ENCODE assay signal across 24 cellular contexts in genomic region chr13:20501548-20501947, GRCh38. TPM values are rescaled to one million over a fixed set of nuclear protein-coding genes. Genes with fewer than 3 reads are reported as not detected.
A peak's percentile ranks its signal among the peaks of the same experiment; 100 is the strongest.
DNase-seq lines count a peak whose midpoint lies in the region; ATAC-seq, FAIRE-seq and TF ChIP-seq lines count a peak whose summit lies in the region.
"Had no signal": no experiment of that assay in that cellular context is flagged by ENCODE, and none has a peak within 500 bp of the region (broad histone marks: within the 10 kb centered on the region; RNA-seq: fewer than 3 reads in every experiment).

No MANE protein-coding gene starts in this region.

- no peak overlapping the region for H3K9ac ChIP-seq in kidney (ENCODE audit: low read length in 2 of 2)
- H3K9ac ChIP-seq: BLaER1 had no signal

- H3K9me3 Mint-ChIP-seq in neural crest cell: peaks cover 8% of the 10 kb centered on the region
- H3K9me3 Mint-ChIP-seq in stimulated activated naive CD8-positive, alpha-beta T cell treated with anti-CD3 and anti-CD28 coated beads, Interleukin-15, amount 100 ng/mL, for 72 hours: peaks cover 4 to 6% of the 10 kb centered on the region in 2 donors
- H3K9me3 Mint-ChIP-seq: CD4-positive, alpha-beta T cell; HFFc6 had no signal

- no peak for DNase-seq in left ventricle myocardium inferior
- DNase-seq in cardiac septum (ENCODE audit: low spot score): no peak
- DNase-seq in kidney: no peak
- no peak for DNase-seq in neural crest cell (ENCODE audit: low read depth, low spot score)
- DNase-seq in omental fat pad (ENCODE audit: low spot score): no peak
- no peak for DNase-seq in midbrain (lab: John Stamatoyannopoulos, UW)
- DNase-seq in stimulated activated naive CD8-positive, alpha-beta T cell treated with anti-CD3 and anti-CD28 coated beads, Interleukin-15, amount 100 ng/mL, for 72 hours: no peak
- no peak for DNase-seq in thyroid gland
- DNase-seq: Calu3; CD4-positive, alpha-beta T cell; COR-L47; DMS53; DND-41; GOT3; HFFc6 had no signal

- peak overlapping the region; percentile 4 for H3K27ac ChIP-seq in left ventricle myocardium inferior (replicated peaks)
- H3K27ac ChIP-seq in kidney (ENCODE audit: low read depth in 2 of 2, low read length in 2 of 2): peak overlapping the region; percentile 5 to 40
- no peak overlapping the region for H3K27ac ChIP-seq in thyroid gland
- H3K27ac ChIP-seq: 22Rv1, BLaER1, C4-2B had no signal

- H3K4me3 ChIP-seq in left ventricle myocardium inferior: no peak overlapping the region
- H3K4me3 ChIP-seq in kidney (ENCODE audit: low read length in 2 of 2): no peak overlapping the region
- no peak overlapping the region for H3K4me3 ChIP-seq in thyroid gland (replicated peaks in 1 of 3)
- H3K4me3 ChIP-seq: BLaER1, HAP-1 had no signal

- no peak for FAIRE-seq in kidney (lab: Jason Lieb, UNC)
- FAIRE-seq: A204.1, G401.6, GM12892, H54 had no signal

- intact Hi-C loops in left ventricle myocardium inferior (cut with micrococcal nuclease) (no loop called here), cardiac septum (cut with DNase I) (no loop called here), kidney (cut with DNase I) (no loop called here), thyroid gland (cut with DNase I) (no loop called here)

- no peaks in the 10 kb centered on the region for H3K27me3 Mint-ChIP-seq in neural crest cell (ENCODE audit: low read depth)
- no peaks in the 10 kb centered on the region for H3K27me3 Mint-ChIP-seq in stimulated activated naive CD8-positive, alpha-beta T cell treated with anti-CD3 and anti-CD28 coated beads, Interleukin-15, amount 100 ng/mL, for 72 hours
- H3K27me3 Mint-ChIP-seq: B cell; CD4-positive, alpha-beta T cell had no signal

- H3K4me1 ChIP-seq in left ventricle myocardium inferior (peaks cover 12% of the 10 kb centered on the region), kidney (ENCODE audit: control insufficient read depth in 1 of 2, insufficient read depth in 1 of 2, low read depth in 1 of 2, low read length in 2 of 2) (peaks cover 25 to 47% of the 10 kb centered on the region in 2 donors), thyroid gland (no peaks in the 10 kb centered on the region)
- H3K4me1 ChIP-seq: HAP-1 had no signal

- H3K27ac Mint-ChIP-seq in neural crest cell (ENCODE audit: unreplicated experiment): peak overlapping the region; percentile 74
- H3K27ac Mint-ChIP-seq in stimulated activated naive CD8-positive, alpha-beta T cell treated with anti-CD3 and anti-CD28 coated beads, Interleukin-15, amount 100 ng/mL, for 72 hours: no peak overlapping the region
- H3K27ac Mint-ChIP-seq: B cell; CD4-positive, alpha-beta T cell; HFFc6 had no signal

- 58 to 59% methylated on average over 3 of the region's 3 CpGs for WGBS in thyroid gland, 2 donors

- H3K4me3 Mint-ChIP-seq in neural crest cell: no peak overlapping the region
- H3K4me3 Mint-ChIP-seq in stimulated activated naive CD8-positive, alpha-beta T cell treated with anti-CD3 and anti-CD28 coated beads, Interleukin-15, amount 100 ng/mL, for 72 hours: no peak overlapping the region
- H3K4me3 Mint-ChIP-seq: B cell; CD4-positive, alpha-beta T cell; HFFc6 had no signal

- no peaks in the 10 kb centered on the region for H3K4me1 Mint-ChIP-seq in neural crest cell
- H3K4me1 Mint-ChIP-seq in stimulated activated naive CD8-positive, alpha-beta T cell treated with anti-CD3 and anti-CD28 coated beads, Interleukin-15, amount 100 ng/mL, for 72 hours: no peaks in the 10 kb centered on the region
- H3K4me1 Mint-ChIP-seq: B cell had no signal

- no peak for ATAC-seq in omental fat pad (ENCODE audit: low FRiP score)
- no peak for ATAC-seq in stimulated activated naive CD8-positive, alpha-beta T cell treated with anti-CD3 and anti-CD28 coated beads, Interleukin-15, amount 100 ng/mL, for 72 hours

- TF ChIP-seq POLR2A in thyroid gland (IDR thresholded peaks at IDR 0.05): no peak

- H3K36me3 Mint-ChIP-seq in neural crest cell (ENCODE audit: low read depth): peaks cover 14% of the 10 kb centered on the region

- no peaks in the 10 kb centered on the region for H3K27me3 ChIP-seq in left ventricle myocardium inferior (ENCODE audit: low read depth)
- no peaks in the 10 kb centered on the region for H3K27me3 ChIP-seq in thyroid gland
- H3K27me3 ChIP-seq: BLaER1 had no signal

- peaks cover 13% of the 10 kb centered on the region for H3K36me3 ChIP-seq in left ventricle myocardium inferior
- H3K36me3 ChIP-seq in kidney (ENCODE audit: control insufficient read depth in 1 of 2, insufficient read depth in 2 of 2, low read length in 2 of 2): peaks cover 0 to 8% of the 10 kb centered on the region in 2 donors
- H3K36me3 ChIP-seq in thyroid gland: no peaks in the 10 kb centered on the region
- H3K36me3 ChIP-seq: HAP-1 had no signal

- H3K9me3 ChIP-seq in left ventricle myocardium inferior (replicated peaks) (peaks cover 11% of the 10 kb centered on the region), kidney (ENCODE audit: control insufficient read depth in 1 of 2, low read length in 2 of 2) (no peaks in the 10 kb centered on the region), thyroid gland (no peaks in the 10 kb centered on the region)
- H3K9me3 ChIP-seq: HAP-1 had no signal

- no peak for TF ChIP-seq CTCF in left ventricle myocardium inferior (IDR thresholded peaks at IDR 0.05; ENCODE audit: borderline replicate concordance)
- no peak for TF ChIP-seq CTCF in kidney (IDR thresholded peaks at IDR 0.05; ENCODE audit: borderline replicate concordance, extremely low read depth, insufficient read depth)
- no peak for TF ChIP-seq CTCF in neural crest cell (conservative IDR thresholded peaks at IDR 0.05)
- TF ChIP-seq CTCF in omental fat pad (IDR thresholded peaks at IDR 0.05): no peak
- no peak for TF ChIP-seq CTCF in thyroid gland (IDR thresholded peaks at IDR 0.05)

RNA-seq across cellular contexts. Expression of gene CRYL1, which starts 24.1 kb away (rescaled TPM):
- 20.5 TPM for total RNA-seq in left ventricle myocardium inferior
- total RNA-seq in cardiac septum: 20.6 TPM
- total RNA-seq in kidney: 130 TPM
- polyA plus RNA-seq in kidney (ENCODE audit: insufficient read depth, low read depth, low replicate concordance): 462 TPM
- 19.9 and 20.6 TPM in 2 replicates for total RNA-seq in neural crest cell
- total RNA-seq in omental fat pad: 10 to 100 TPM; 30.3 to 42.2 (median 35.3) TPM
- total RNA-seq in thyroid gland: 10 to 100 TPM; 33.1 to 53.8 (median 46.7) TPM

Comparison
In these comparisons a context has a peak if more than half of its experiments do, and no peak if none do; other contexts are left out.
1. H3K27ac ChIP-seq: peak in left ventricle myocardium inferior (single experiment) and kidney (2 of 2); none in thyroid gland (0 of 3).